In the genomic region with DNA sequence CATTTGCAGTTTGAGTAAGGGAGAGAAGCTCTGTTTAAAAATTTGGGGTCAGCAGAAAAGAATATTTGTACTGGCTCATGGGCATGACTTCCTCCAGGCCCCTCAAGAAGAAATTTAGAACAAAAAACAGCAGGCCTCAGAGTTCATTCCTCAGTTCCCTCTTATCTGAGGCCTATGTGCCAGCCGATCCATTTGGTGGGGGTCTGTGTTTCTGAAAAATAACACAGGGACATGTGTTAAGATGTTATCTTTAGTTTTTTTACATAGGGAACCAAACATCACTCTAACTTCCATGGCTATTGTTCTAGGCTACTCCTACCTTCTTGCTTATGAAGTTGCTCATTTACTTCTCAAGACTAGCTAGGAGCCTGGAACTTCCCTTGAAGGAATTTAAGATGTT, we compare ENCODE assay signal across 1 cellular context.
TF ChIP-seq lines count a peak whose summit lies in the region.

No MANE protein-coding gene starts in this region.

TF ChIP-seq in GM23338, 12 proteins besides CTCF, POLR2A, EP300 and RAD21 (continued from another document):
- TF ChIP-seq, protein P1, sequence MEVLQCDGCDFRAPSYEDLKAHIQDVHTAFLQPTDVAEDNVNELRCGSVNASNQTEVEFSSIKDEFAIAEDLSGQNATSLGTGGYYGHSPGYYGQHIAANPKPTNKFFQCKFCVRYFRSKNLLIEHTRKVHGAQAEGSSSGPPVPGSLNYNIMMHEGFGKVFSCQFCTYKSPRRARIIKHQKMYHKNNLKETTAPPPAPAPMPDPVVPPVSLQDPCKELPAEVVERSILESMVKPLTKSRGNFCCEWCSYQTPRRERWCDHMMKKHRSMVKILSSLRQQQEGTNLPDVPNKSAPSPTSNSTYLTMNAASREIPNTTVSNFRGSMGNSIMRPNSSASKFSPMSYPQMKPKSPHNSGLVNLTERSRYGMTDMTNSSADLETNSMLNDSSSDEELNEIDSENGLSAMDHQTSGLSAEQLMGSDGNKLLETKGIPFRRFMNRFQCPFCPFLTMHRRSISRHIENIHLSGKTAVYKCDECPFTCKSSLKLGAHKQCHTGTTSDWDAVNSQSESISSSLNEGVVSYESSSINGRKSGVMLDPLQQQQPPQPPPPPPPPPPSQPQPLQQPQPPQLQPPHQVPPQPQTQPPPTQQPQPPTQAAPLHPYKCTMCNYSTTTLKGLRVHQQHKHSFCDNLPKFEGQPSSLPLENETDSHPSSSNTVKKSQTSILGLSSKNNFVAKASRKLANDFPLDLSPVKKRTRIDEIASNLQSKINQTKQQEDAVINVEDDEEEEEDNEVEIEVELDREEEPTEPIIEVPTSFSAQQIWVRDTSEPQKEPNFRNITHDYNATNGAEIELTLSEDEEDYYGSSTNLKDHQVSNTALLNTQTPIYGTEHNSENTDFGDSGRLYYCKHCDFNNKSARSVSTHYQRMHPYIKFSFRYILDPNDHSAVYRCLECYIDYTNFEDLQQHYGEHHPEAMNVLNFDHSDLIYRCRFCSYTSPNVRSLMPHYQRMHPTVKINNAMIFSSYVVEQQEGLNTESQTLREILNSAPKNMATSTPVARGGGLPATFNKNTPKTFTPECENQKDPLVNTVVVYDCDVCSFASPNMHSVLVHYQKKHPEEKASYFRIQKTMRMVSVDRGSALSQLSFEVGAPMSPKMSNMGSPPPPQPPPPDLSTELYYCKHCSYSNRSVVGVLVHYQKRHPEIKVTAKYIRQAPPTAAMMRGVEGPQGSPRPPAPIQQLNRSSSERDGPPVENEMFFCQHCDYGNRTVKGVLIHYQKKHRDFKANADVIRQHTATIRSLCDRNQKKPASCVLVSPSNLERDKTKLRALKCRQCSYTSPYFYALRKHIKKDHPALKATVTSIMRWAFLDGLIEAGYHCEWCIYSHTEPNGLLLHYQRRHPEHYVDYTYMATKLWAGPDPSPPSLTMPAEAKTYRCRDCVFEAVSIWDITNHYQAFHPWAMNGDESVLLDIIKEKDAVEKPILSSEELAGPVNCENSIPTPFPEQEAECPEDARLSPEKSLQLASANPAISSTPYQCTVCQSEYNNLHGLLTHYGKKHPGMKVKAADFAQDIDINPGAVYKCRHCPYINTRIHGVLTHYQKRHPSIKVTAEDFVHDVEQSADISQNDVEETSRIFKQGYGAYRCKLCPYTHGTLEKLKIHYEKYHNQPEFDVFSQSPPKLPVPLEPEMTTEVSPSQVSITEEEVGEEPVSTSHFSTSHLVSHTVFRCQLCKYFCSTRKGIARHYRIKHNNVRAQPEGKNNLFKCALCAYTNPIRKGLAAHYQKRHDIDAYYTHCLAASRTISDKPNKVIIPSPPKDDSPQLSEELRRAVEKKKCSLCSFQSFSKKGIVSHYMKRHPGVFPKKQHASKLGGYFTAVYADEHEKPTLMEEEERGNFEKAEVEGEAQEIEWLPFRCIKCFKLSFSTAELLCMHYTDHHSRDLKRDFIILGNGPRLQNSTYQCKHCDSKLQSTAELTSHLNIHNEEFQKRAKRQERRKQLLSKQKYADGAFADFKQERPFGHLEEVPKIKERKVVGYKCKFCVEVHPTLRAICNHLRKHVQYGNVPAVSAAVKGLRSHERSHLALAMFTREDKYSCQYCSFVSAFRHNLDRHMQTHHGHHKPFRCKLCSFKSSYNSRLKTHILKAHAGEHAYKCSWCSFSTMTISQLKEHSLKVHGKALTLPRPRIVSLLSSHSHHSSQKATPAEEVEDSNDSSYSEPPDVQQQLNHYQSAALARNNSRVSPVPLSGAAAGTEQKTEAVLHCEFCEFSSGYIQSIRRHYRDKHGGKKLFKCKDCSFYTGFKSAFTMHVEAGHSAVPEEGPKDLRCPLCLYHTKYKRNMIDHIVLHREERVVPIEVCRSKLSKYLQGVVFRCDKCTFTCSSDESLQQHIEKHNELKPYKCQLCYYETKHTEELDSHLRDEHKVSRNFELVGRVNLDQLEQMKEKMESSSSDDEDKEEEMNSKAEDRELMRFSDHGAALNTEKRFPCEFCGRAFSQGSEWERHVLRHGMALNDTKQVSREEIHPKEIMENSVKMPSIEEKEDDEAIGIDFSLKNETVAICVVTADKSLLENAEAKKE (CRISPR knock-in tag; IDR thresholded peaks at IDR 0.05) = no peak
